Comparison of ENCODE assay signal across 18 cellular contexts in the genomic region with DNA sequence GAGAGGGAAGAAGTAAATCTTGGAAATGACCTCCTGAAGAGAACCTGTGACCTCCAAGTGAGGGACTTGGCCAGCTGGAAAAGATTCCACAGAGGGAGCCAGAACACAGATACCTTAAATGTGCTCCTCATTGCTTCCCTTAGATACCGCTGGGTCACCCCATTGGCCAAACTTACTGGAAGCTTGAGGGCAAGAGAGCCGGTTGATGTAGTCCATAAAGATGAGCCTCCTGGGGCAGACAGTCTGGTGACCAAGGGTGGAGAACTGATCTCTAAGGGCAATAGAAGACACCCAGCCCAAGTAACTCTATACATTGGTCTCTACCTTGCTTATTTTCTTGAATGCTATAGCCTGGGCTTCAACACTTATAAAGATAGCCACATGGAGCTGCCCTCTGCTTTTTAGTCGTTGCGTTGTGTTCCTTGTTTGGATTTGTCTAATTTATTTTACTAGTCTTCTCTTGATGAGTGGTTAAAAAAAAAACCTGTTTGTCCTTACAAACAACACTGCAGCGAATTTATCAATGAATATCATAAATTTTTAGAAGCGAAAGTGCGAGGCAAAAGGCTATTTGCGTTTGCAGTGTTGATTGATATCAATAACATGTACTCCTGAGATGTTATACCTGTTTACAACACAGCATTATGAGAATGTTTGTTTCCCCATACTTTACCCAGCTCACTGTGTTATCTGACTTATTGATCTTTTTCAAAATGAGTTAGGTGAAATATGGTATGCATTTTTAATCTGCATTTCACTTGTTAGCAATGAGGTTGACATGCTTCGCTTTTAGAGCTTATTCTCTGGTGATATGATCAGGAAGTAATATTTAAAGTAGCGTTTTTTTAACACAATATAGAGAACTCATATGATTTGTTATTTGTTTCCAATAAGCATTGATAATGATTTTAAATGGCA. TPM values are rescaled to one million over a fixed set of nuclear protein-coding genes. Genes with fewer than 3 reads are reported as not detected.
DNase-seq lines count a peak whose midpoint lies in the region; ATAC-seq, FAIRE-seq and TF ChIP-seq lines count a peak whose summit lies in the region.
"Had no signal": no experiment of that assay in that cellular context is flagged by ENCODE, and none has a peak within 500 bp of the region (broad histone marks: within the 10 kb centered on the region; RNA-seq: fewer than 3 reads in every experiment).

No MANE protein-coding gene starts in this region.

- H3K4me1 Mint-ChIP-seq in T-helper 17 cell = peaks cover 69% of the 10 kb centered on the region
- peaks cover 89% of the 10 kb centered on the region for H3K4me1 Mint-ChIP-seq in stimulated activated naive CD8-positive, alpha-beta T cell treated with anti-CD3 and anti-CD28 coated beads, Interleukin-15, amount 100 ng/mL, for 72 hours

- H3K9me3 Mint-ChIP-seq in stimulated activated naive CD8-positive, alpha-beta T cell treated with anti-CD3 and anti-CD28 coated beads, Interleukin-15, amount 100 ng/mL, for 72 hours = no peaks in the 10 kb centered on the region
- H3K9me3 Mint-ChIP-seq: HFFc6 had no signal

- no peak for TF ChIP-seq CTCF in HepG2 (CRISPR knock-in tag; IDR thresholded peaks at IDR 0.05)
- no peak for TF ChIP-seq CTCF in right lobe of liver (IDR thresholded peaks at IDR 0.05)
- no peak for TF ChIP-seq CTCF in D721Med (IDR thresholded peaks at IDR 0.05; ENCODE audit: insufficient read depth, missing control alignments)

- no peak for DNase-seq in HepG2 (ENCODE audit: low spot score)
- no peak for DNase-seq in right lobe of liver
- DNase-seq in T-helper 17 cell = no peak
- no peak for DNase-seq in effector memory CD4-positive, alpha-beta T cell
- DNase-seq in stimulated activated naive CD8-positive, alpha-beta T cell treated with anti-CD3 and anti-CD28 coated beads, Interleukin-15, amount 100 ng/mL, for 72 hours = no peak
- DNase-seq in NCI-H2029 treated with DMSO at 0.1 percent for 48 hours (lab: John Stamatoyannopoulos, UW) = no peak
- DNase-seq in D721Med (ENCODE audit: insufficient read length, low spot score) = no peak
- DNase-seq: activated CD8-positive, alpha-beta memory T cell treated with anti-CD3 and anti-CD28 coated beads for 24 hours; DND-41; HFFc6; hippocampal formation; IMR-90; mucosa of descending colon; NCI-H1930; SJCRH30; stimulated activated CD4-positive, alpha-beta T cell treated with anti-CD3 and anti-CD28 coated beads, Interleukin-4, amount 100 ng/mL, for 1 hour; tibial artery had no signal

- H3K4me3 ChIP-seq in HepG2 (replicated peaks in 1 of 3; ENCODE audit: insufficient read depth in 1 of 3, low read depth in 2 of 3, low read length in 3 of 3) (no peak overlapping the region), right lobe of liver (no peak overlapping the region)
- peak overlapping the region; percentile 15 for H3K4me3 ChIP-seq in effector memory CD4-positive, alpha-beta T cell (ENCODE audit: insufficient read depth, low read depth, low read length, poor library complexity, severe bottlenecking)
- H3K4me3 ChIP-seq: mucosa of descending colon, SJCRH30, tibial artery had no signal

- H3K36me3 ChIP-seq in HepG2 (replicated peaks in 1 of 2; ENCODE audit: control insufficient read depth in 1 of 2, insufficient read depth in 2 of 2, low read length in 2 of 2) (peaks cover 15 to 76% of the 10 kb centered on the region in 2 experiments), right lobe of liver (no peaks in the 10 kb centered on the region)
- no peaks in the 10 kb centered on the region for H3K36me3 ChIP-seq in effector memory CD4-positive, alpha-beta T cell (ENCODE audit: control insufficient read depth, insufficient read depth, low read length)
- H3K36me3 ChIP-seq: SJCRH30 had no signal

- H3K79me2 ChIP-seq in HepG2 (ENCODE audit: insufficient read depth, low read length) = peaks cover 100% of the 10 kb centered on the region

- 92% methylated on average over 10 of the region's 10 CpGs for whole genome bisulfite sequencing in HepG2 (ENCODE audit: low lambda C conversion rate)
- WGBS in right lobe of liver (ENCODE audit: insufficient coverage, low coverage, low lambda C conversion rate, missing lambda C conversion rate) = 82% methylated on average over 8 of the region's 10 CpGs

- no peak for TF ChIP-seq EP300 in HepG2 (IDR thresholded peaks at IDR 0.05; ENCODE audit: low read depth in 2 of 2, low read length in 2 of 2)
- TF ChIP-seq EP300 in HepG2 (CRISPR knock-in tag; IDR thresholded peaks at IDR 0.05; ENCODE audit: borderline replicate concordance) = no peak

- H3K9me3 ChIP-seq in HepG2 (ENCODE audit: low read length) (no peaks in the 10 kb centered on the region), right lobe of liver (no peaks in the 10 kb centered on the region), T-helper 17 cell (ENCODE audit: control insufficient read depth, low read length, poor library complexity, severe bottlenecking) (no peaks in the 10 kb centered on the region)
- no peaks in the 10 kb centered on the region for H3K9me3 ChIP-seq in effector memory CD4-positive, alpha-beta T cell (ENCODE audit: control insufficient read depth, low read length)
- H3K9me3 ChIP-seq: mucosa of descending colon, SJCRH30, tibial artery had no signal

- peak overlapping the region; percentile 92 for H3K27ac Mint-ChIP-seq in T-helper 17 cell
- H3K27ac Mint-ChIP-seq in stimulated activated naive CD8-positive, alpha-beta T cell treated with anti-CD3 and anti-CD28 coated beads, Interleukin-15, amount 100 ng/mL, for 72 hours = peak overlapping the region; percentile 72 to 94
- H3K27ac Mint-ChIP-seq: HFFc6 had no signal

- ATAC-seq in HepG2 (peak; percentile 28), right lobe of liver (no peak), T-helper 17 cell (no peak), GM21528 (IDR thresholded peaks at IDR 0.05; ENCODE audit: low FRiP score, unreplicated experiment) (no peak)
- ATAC-seq in stimulated activated naive CD8-positive, alpha-beta T cell treated with anti-CD3 and anti-CD28 coated beads, Interleukin-15, amount 100 ng/mL, for 72 hours = no peak
- ATAC-seq: mucosa of descending colon had no signal

- CTCF ChIA-PET in HepG2 (lab: Yijun Ruan, JAX; ENCODE audit: low intra/inter-chr PET ratio, low total read pairs) = no interaction called here

- H3K4me2 ChIP-seq in HepG2 (ENCODE audit: low read depth, low read length) = no peak overlapping the region

- H3K4me1 ChIP-seq in HepG2 (ENCODE audit: insufficient read depth, low read length) (peaks cover 96% of the 10 kb centered on the region), right lobe of liver (peaks cover 0 to 26% (median 0%) of the 10 kb centered on the region in 4 donors)
- H3K4me1 ChIP-seq in effector memory CD4-positive, alpha-beta T cell (ENCODE audit: control insufficient read depth, insufficient read depth, low read length, poor library complexity, severe bottlenecking) = peaks cover 91% of the 10 kb centered on the region
- H3K4me1 ChIP-seq: SJCRH30 had no signal

- TF ChIP-seq POLR2A in HepG2 (IDR thresholded peaks at IDR 0.05; ENCODE audit: insufficient read depth in 1 of 2, low read depth in 2 of 2, low read length in 2 of 2) = no peak
- no peak for TF ChIP-seq POLR2A in right lobe of liver (IDR thresholded peaks at IDR 0.05)

- no peaks in the 10 kb centered on the region for H3K27me3 Mint-ChIP-seq in T-helper 17 cell
- H3K27me3 Mint-ChIP-seq in stimulated activated naive CD8-positive, alpha-beta T cell treated with anti-CD3 and anti-CD28 coated beads, Interleukin-15, amount 100 ng/mL, for 72 hours = no peaks in the 10 kb centered on the region

- TF ChIP-seq RAD21 in HepG2 (CRISPR knock-in tag; IDR thresholded peaks at IDR 0.05) = no peak

- no TSS peak for BruUV-seq in HepG2 (replicated peaks; lab: Mats Ljungman, UMichigan)

- H4K20me1 ChIP-seq in HepG2 (ENCODE audit: insufficient read depth, low read length) = peaks cover 100% of the 10 kb centered on the region

- no peak overlapping the region for H2AFZ ChIP-seq in HepG2 (ENCODE audit: low read length)

- POLR2A ChIA-PET in HepG2 (lab: Yijun Ruan, JAX) = interaction anchor here (0.7 to 1.0 kb wide), 3 partner anchors 29 to 626 kb away, joined by 3 read pairs; no protein-coding TSS in a partner anchor

- no peak overlapping the region for H3K27ac ChIP-seq in HepG2 (ENCODE audit: extremely low read length, insufficient read depth, low read length)
- no peak overlapping the region for H3K27ac ChIP-seq in right lobe of liver
- H3K27ac ChIP-seq in effector memory CD4-positive, alpha-beta T cell (ENCODE audit: insufficient read depth, low read length, poor library complexity, severe bottlenecking) = peak overlapping the region; percentile 23
- H3K27ac ChIP-seq: SJCRH30 had no signal

- in situ Hi-C loops in HepG2 (cut with HindIII; ENCODE audit: extremely low pct_ligation_motif_present, low pct_unique_long_range_greater_than_20kb) = no loop called here

- intact Hi-C loops in HepG2 (cut with micrococcal nuclease; ENCODE audit: unreplicated experiment) (no loop called here), right lobe of liver (cut with DNase I) (no loop called here)

- H3K27me3 ChIP-seq in HepG2 (ENCODE audit: control insufficient read depth in 1 of 2, insufficient read depth in 2 of 2, low read length in 2 of 2) (no peaks in the 10 kb centered on the region), right lobe of liver (no peaks in the 10 kb centered on the region)
- no peaks in the 10 kb centered on the region for H3K27me3 ChIP-seq in effector memory CD4-positive, alpha-beta T cell (replicated peaks; ENCODE audit: control insufficient read depth, insufficient read depth, low read length, poor library complexity, severe bottlenecking)
- H3K27me3 ChIP-seq: SJCRH30, tibial artery had no signal

- FAIRE-seq in HepG2 (lab: Jason Lieb, UNC) = no peak
- FAIRE-seq in D721Med (lab: Jason Lieb, UNC) = no peak

- peaks cover 4% of the 10 kb centered on the region for H3K36me3 Mint-ChIP-seq in T-helper 17 cell (ENCODE audit: low read depth)

- no peak overlapping the region for H3K9ac ChIP-seq in HepG2 (ENCODE audit: insufficient read depth, low read depth, low read length)

- peak overlapping the region; percentile 78 for H3K4me3 Mint-ChIP-seq in T-helper 17 cell
- H3K4me3 Mint-ChIP-seq in stimulated activated naive CD8-positive, alpha-beta T cell treated with anti-CD3 and anti-CD28 coated beads, Interleukin-15, amount 100 ng/mL, for 72 hours = peak overlapping the region; percentile 72 to 87
- H3K4me3 Mint-ChIP-seq: HFFc6 had no signal

RNA-seq across cellular contexts. Expression of a gene that starts 31.2 kb away (rescaled TPM):
- total RNA-seq in HepG2 (2016; rRNA removed; fragmentation: Illumina TruSeq; extraction: Trizol) (68.1 and 82.2 TPM in 2 replicates), right lobe of liver (10 to 100 TPM; 24.9 to 52.6 (median 45.5) TPM), T-helper 17 cell (10 to 100 TPM; 58.4 to 74.5 TPM)
- total RNA-seq in HepG2 (2016; cell fraction: cytosol; rRNA removed; fragmentation: Illumina TruSeq; extraction: Trizol; ENCODE audit: low read depth) = 25.9 and 27.4 TPM in 2 replicates
- total RNA-seq in HepG2 (2016; cell fraction: insoluble cytoplasmic fraction; rRNA removed; fragmentation: Illumina TruSeq; extraction: Trizol) = 66.0 and 82.3 TPM in 2 replicates
- 67.6 and 68.8 TPM in 2 replicates for total RNA-seq in HepG2 (2016; cell fraction: membrane; rRNA removed; fragmentation: Illumina TruSeq; extraction: Trizol)
- 134 and 135 TPM in 2 replicates for total RNA-seq in HepG2 (2016; cell fraction: nucleus; rRNA removed; fragmentation: Illumina TruSeq; extraction: Trizol)
- 187 and 204 TPM in 2 replicates for polyA plus RNA-seq in HepG2 (2011; rRNA removed)
- 141 and 194 TPM in 2 replicates for polyA plus RNA-seq in HepG2 (2011; cell fraction: cytosol; rRNA removed)
- 105 and 123 TPM in 2 replicates for polyA plus RNA-seq in HepG2 (2011; cell fraction: nucleus; rRNA removed)
- polyA plus RNA-seq in HepG2 (2012) = 125 and 162 TPM in 2 replicates
- polyA plus RNA-seq in HepG2 (2016; cell fraction: cytosol; fragmentation: Illumina TruSeq; extraction: Trizol; ENCODE audit: low read depth) = 8.6 and 9.7 TPM in 2 replicates
- polyA plus RNA-seq in HepG2 (2016; cell fraction: insoluble cytoplasmic fraction; fragmentation: Illumina TruSeq; extraction: Trizol; ENCODE audit: low read depth) = 68.0 and 70.0 TPM in 2 replicates
- polyA plus RNA-seq in HepG2 (2016; cell fraction: membrane; fragmentation: Illumina TruSeq; extraction: Trizol; ENCODE audit: low read depth) = 38.2 and 38.9 TPM in 2 replicates
- polyA plus RNA-seq in HepG2 (2016; cell fraction: nucleus; fragmentation: Illumina TruSeq; extraction: Trizol; ENCODE audit: insufficient read depth, low read depth) = 134 and 138 TPM in 2 replicates
- polyA minus RNA-seq in HepG2 (2011; rRNA and poly(A)+ RNA removed; ENCODE audit: low replicate concordance) = 24.1 and 399 TPM in 2 replicates
- polyA minus RNA-seq in HepG2 (2011; cell fraction: cytosol; rRNA and poly(A)+ RNA removed) = 188 and 237 TPM in 2 replicates
- 353 and 432 TPM in 2 replicates for polyA minus RNA-seq in HepG2 (2011; cell fraction: nucleus; rRNA and poly(A)+ RNA removed)
